In genomic region chr3:14144423-14145075, GRCh38 we compare ENCODE assay signal across 8 cellular contexts. TPM values are rescaled to one million over a fixed set of nuclear protein-coding genes. Genes with fewer than 3 reads are reported as not detected.
DNase-seq lines count a peak whose midpoint lies in the region; ATAC-seq and TF ChIP-seq lines count a peak whose summit lies in the region.

No MANE protein-coding gene starts in this region.

- peak overlapping the region in 1 of 2 experiments; percentile 1; a peak in 1 of 4 replicates for H3K4me3 ChIP-seq in Panc1 (ENCODE audit: low read depth in 2 of 2, low read length in 2 of 2)
- H3K4me3 ChIP-seq in upper lobe of left lung, result peak overlapping the region in 3 of 4 donors; percentile 7 to 21 (median 16)

- TF ChIP-seq POLR2A in upper lobe of left lung (IDR thresholded peaks at IDR 0.05), result no peak

- H3K27me3 Mint-ChIP-seq in activated T-helper 2 cell treated with anti-CD3 and anti-CD28 coated beads, Interferon-gamma antibody, Interleukin-2, Interleukin-4, amounts not matched to agents 10 μg/mL and 5 μg/mL and 100 μg/mL, durations not matched to agents 14 hours and 24 hours and 36 hours (ENCODE audit: low read depth), result no peaks in the 10 kb centered on the region
- H3K27me3 Mint-ChIP-seq in neural crest cell (ENCODE audit: low read depth), result no peaks in the 10 kb centered on the region

- CTCF ChIA-PET in Panc1 (lab: Charles Lee), result no interaction called here

- H3K36me3 Mint-ChIP-seq in activated T-helper 2 cell treated with anti-CD3 and anti-CD28 coated beads, Interferon-gamma antibody, Interleukin-2, Interleukin-4, amounts not matched to agents 10 μg/mL and 5 μg/mL and 100 μg/mL, durations not matched to agents 14 hours and 24 hours and 36 hours (ENCODE audit: low read depth), result peaks cover 56% of the 10 kb centered on the region
- peaks cover 1% of the 10 kb centered on the region for H3K36me3 Mint-ChIP-seq in neural crest cell (ENCODE audit: low read depth)

- H3K9me3 Mint-ChIP-seq in activated T-helper 2 cell treated with anti-CD3 and anti-CD28 coated beads, Interferon-gamma antibody, Interleukin-2, Interleukin-4, amounts not matched to agents 10 μg/mL and 5 μg/mL and 100 μg/mL, durations not matched to agents 14 hours and 24 hours and 36 hours, result no peaks in the 10 kb centered on the region
- no peaks in the 10 kb centered on the region for H3K9me3 Mint-ChIP-seq in neural crest cell

- H3K4me1 ChIP-seq in Panc1 (ENCODE audit: control insufficient read depth, insufficient read depth, low read length), result peaks cover 27% of the 10 kb centered on the region
- H3K4me1 ChIP-seq in upper lobe of left lung, result peaks cover 32 to 54% (median 42%) of the 10 kb centered on the region in 4 donors

- H3K9me3 ChIP-seq in Panc1 (ENCODE audit: control insufficient read depth, insufficient read depth, low read depth, low read length) (no peaks in the 10 kb centered on the region), upper lobe of left lung (no peaks in the 10 kb centered on the region)

- no peaks in the 10 kb centered on the region; the same call in 1 of the 2 replicates for H3K36me3 ChIP-seq in Panc1 (ENCODE audit: control insufficient read depth, insufficient read depth, low read length)
- peaks cover 0 to 72% (median 36%) of the 10 kb centered on the region in 4 donors for H3K36me3 ChIP-seq in upper lobe of left lung

- TF ChIP-seq EP300 in upper lobe of left lung (IDR thresholded peaks at IDR 0.05), result peak in 2 of 4 donors; percentile 67 to 80

- peak overlapping the region; percentile 85 for H3K27ac Mint-ChIP-seq in activated T-helper 2 cell treated with anti-CD3 and anti-CD28 coated beads, Interferon-gamma antibody, Interleukin-2, Interleukin-4, amounts not matched to agents 10 μg/mL and 5 μg/mL and 100 μg/mL, durations not matched to agents 14 hours and 24 hours and 36 hours
- H3K27ac Mint-ChIP-seq in neural crest cell (ENCODE audit: unreplicated experiment), result peak overlapping the region; percentile 98

- intact Hi-C loops in Panc1 (cut with micrococcal nuclease; ENCODE audit: unreplicated experiment), result no loop called here
- intact Hi-C loops in activated T-helper 2 cell treated with anti-CD3 and anti-CD28 coated beads, Interferon-gamma antibody, Interleukin-2, Interleukin-4, amounts not matched to agents 10 μg/mL and 5 μg/mL and 100 μg/mL, durations not matched to agents 14 hours and 24 hours and 36 hours (cut with micrococcal nuclease), result loop anchor here (1.0 kb wide), 2 partner anchors 19 to 34 kb away; partner anchors contain the start of genes LSM3, TMEM43 and XPC

- H3K4me3 Mint-ChIP-seq in activated T-helper 2 cell treated with anti-CD3 and anti-CD28 coated beads, Interferon-gamma antibody, Interleukin-2, Interleukin-4, amounts not matched to agents 10 μg/mL and 5 μg/mL and 100 μg/mL, durations not matched to agents 14 hours and 24 hours and 36 hours (ENCODE audit: low read depth), result peak overlapping the region; percentile 15
- H3K4me3 Mint-ChIP-seq in neural crest cell, result no peak overlapping the region

- in situ Hi-C loops in Panc1 (cut with HindIII; ENCODE audit: low pct_unique_long_range_greater_than_20kb, low sequenced_read_pairs), result no loop called here

- peak; percentile 83 for DNase-seq in DMS153 (lab: John Stamatoyannopoulos, UW)
- peak; percentile 41 for DNase-seq in HK-2 (ENCODE audit: unreplicated experiment)
- peak; percentile 52 for DNase-seq in Panc1 (ENCODE audit: low read depth, low spot score)
- DNase-seq in activated T-helper 2 cell treated with anti-CD3 and anti-CD28 coated beads, Interferon-gamma antibody, Interleukin-2, Interleukin-4, amounts not matched to agents 10 μg/mL and 5 μg/mL and 100 μg/mL, durations not matched to agents 14 hours and 24 hours and 36 hours (ENCODE audit: low spot score), result peak; percentile 73
- DNase-seq in fibroblast of the conjunctiva (ENCODE audit: low read depth), result peak; percentile 100
- DNase-seq in neural crest cell (ENCODE audit: low read depth, low spot score), result no peak
- DNase-seq in upper lobe of left lung, result peak in 1 of 2 donors; percentile 87

- 8 to 10% methylated on average over 7 of the region's 7 CpGs for WGBS in upper lobe of left lung, 2 donors

- POLR2A ChIA-PET in Panc1 (lab: Charles Lee), result interaction anchor here (0.7 to 1.4 kb wide), 2 partner anchors 34 to 1213 kb away, joined by 3 to 4 read pairs; partner anchors contain the start of genes LSM3 and XPC

- TF ChIP-seq CTCF in Panc1 (IDR thresholded peaks at IDR 0.05) (no peak), neural crest cell (conservative IDR thresholded peaks at IDR 0.05) (no peak), upper lobe of left lung (IDR thresholded peaks at IDR 0.05) (no peak)

- ATAC-seq in GM21367 (IDR thresholded peaks at IDR 0.05; ENCODE audit: unreplicated experiment) (peak; percentile 95), Panc1 (peak; percentile 88), upper lobe of left lung (ENCODE audit: low FRiP score in 2 of 2) (peak; percentile 90)

- H3K27me3 ChIP-seq in Panc1 (ENCODE audit: control insufficient read depth, insufficient read depth, low read length) (no peaks in the 10 kb centered on the region), upper lobe of left lung (no peaks in the 10 kb centered on the region)

- no TSS peak for BruUV-seq in Panc1 (replicated peaks; lab: Mats Ljungman, UMichigan)

- peaks cover 29% of the 10 kb centered on the region for H3K4me1 Mint-ChIP-seq in activated T-helper 2 cell treated with anti-CD3 and anti-CD28 coated beads, Interferon-gamma antibody, Interleukin-2, Interleukin-4, amounts not matched to agents 10 μg/mL and 5 μg/mL and 100 μg/mL, durations not matched to agents 14 hours and 24 hours and 36 hours (ENCODE audit: low read depth)
- H3K4me1 Mint-ChIP-seq in neural crest cell, result peaks cover 22% of the 10 kb centered on the region

- H3K27ac ChIP-seq in Panc1 (ENCODE audit: low read length), result peak overlapping the region; percentile 44
- H3K27ac ChIP-seq in upper lobe of left lung, result peak overlapping the region; percentile 86 to 93 (median 88)

RNA-seq across cellular contexts. Expression of gene TMEM43, which starts 19.7 kb away (rescaled TPM):
- total RNA-seq in Panc1 (2021; ENCODE audit: unreplicated experiment) (51.2 TPM), neural crest cell (42.7 and 42.9 TPM in 2 replicates), upper lobe of left lung (100 to 1,000 TPM in 2 of 6 donors, 10 to 100 TPM in 4; 48.2 to 158 (median 87.7) TPM)
- 47.3 TPM for polyA plus RNA-seq in Panc1 (2012; ENCODE audit: insufficient read length)
- total RNA-seq in activated T-helper 2 cell treated with anti-CD3 and anti-CD28 coated beads, Interferon-gamma antibody, Interleukin-2, Interleukin-4, amounts not matched to agents 10 μg/mL and 5 μg/mL and 100 μg/mL, durations not matched to agents 14 hours and 24 hours and 36 hours, result 36.7 and 39.2 TPM in 2 replicates

RNA-seq across cellular contexts. Expression of gene CHCHD4, which starts 19.9 kb away (rescaled TPM):
- 13.8 TPM for total RNA-seq in Panc1 (2021; ENCODE audit: unreplicated experiment)
- polyA plus RNA-seq in Panc1 (2012; ENCODE audit: insufficient read length), result 8.9 TPM
- total RNA-seq in activated T-helper 2 cell treated with anti-CD3 and anti-CD28 coated beads, Interferon-gamma antibody, Interleukin-2, Interleukin-4, amounts not matched to agents 10 μg/mL and 5 μg/mL and 100 μg/mL, durations not matched to agents 14 hours and 24 hours and 36 hours, result 24.8 and 25.0 TPM in 2 replicates
- 16.9 and 17.0 TPM in 2 replicates for total RNA-seq in neural crest cell
- total RNA-seq in upper lobe of left lung, result 10 to 100 TPM in 3 of 6 donors, 1 to 10 TPM in 3; 2.1 to 13.2 (median 10.5) TPM

RNA-seq across cellular contexts. Expression of gene XPC, which starts 33.9 kb away (rescaled TPM):
- total RNA-seq in Panc1 (2021; ENCODE audit: unreplicated experiment), result 15.1 TPM
- polyA plus RNA-seq in Panc1 (2012; ENCODE audit: insufficient read length), result 13.9 TPM
- total RNA-seq in activated T-helper 2 cell treated with anti-CD3 and anti-CD28 coated beads, Interferon-gamma antibody, Interleukin-2, Interleukin-4, amounts not matched to agents 10 μg/mL and 5 μg/mL and 100 μg/mL, durations not matched to agents 14 hours and 24 hours and 36 hours, result 31.4 and 33.2 TPM in 2 replicates
- 37.3 and 41.6 TPM in 2 replicates for total RNA-seq in neural crest cell
- 10 to 100 TPM; 33.8 to 87.0 (median 46.6) TPM for total RNA-seq in upper lobe of left lung

RNA-seq across cellular contexts. Expression of gene LSM3, which starts 34.1 kb away (rescaled TPM):
- total RNA-seq in Panc1 (2021; ENCODE audit: unreplicated experiment) (11.9 TPM), neural crest cell (18.3 and 19.1 TPM in 2 replicates), upper lobe of left lung (10 to 100 TPM in 1 of 6 donors, 1 to 10 TPM in 5; 2.1 to 10.3 (median 8.6) TPM)
- polyA plus RNA-seq in Panc1 (2012; ENCODE audit: insufficient read length), result 6.0 TPM
- 15.1 and 18.3 TPM in 2 replicates for total RNA-seq in activated T-helper 2 cell treated with anti-CD3 and anti-CD28 coated beads, Interferon-gamma antibody, Interleukin-2, Interleukin-4, amounts not matched to agents 10 μg/mL and 5 μg/mL and 100 μg/mL, durations not matched to agents 14 hours and 24 hours and 36 hours
